Comparison of ENCODE assay signal across 23 cellular contexts in the genomic region with DNA sequence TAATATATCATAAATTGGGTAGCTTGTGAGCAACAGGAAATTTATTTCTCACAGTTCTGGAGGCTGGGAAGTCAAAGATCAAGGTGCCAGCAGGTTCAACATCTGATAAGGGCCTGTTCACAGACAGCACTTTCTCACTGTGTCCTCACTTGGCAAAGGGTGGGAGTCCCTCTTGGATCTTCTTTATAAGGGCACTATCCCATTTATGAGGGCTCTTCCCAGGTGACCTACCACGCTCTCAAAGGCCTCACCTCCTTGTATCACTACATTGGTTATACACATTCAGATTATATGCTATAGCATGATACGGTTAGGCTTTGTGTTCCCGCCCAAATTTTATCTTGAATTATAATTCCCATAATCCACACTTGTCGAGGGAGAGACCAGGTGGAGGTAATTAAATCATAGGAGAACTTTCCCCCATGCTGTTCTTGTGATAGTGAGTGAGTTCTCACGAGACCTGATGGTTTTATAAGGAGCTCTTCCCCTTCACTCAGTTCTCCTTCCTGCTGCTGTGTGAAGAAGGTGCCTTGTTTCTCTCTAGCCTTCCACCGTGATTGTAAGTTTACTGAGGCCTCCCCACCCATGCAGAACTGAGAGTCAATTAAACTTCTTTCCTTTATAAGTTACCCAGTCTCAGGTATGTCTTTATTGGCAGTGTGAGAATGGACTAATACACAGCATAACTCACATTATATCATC. TPM values are rescaled to one million over a fixed set of nuclear protein-coding genes. Genes with fewer than 3 reads are reported as not detected.
"Had no signal": no experiment of that assay in that cellular context is flagged by ENCODE, and none has a peak within 500 bp of the region (broad histone marks: within the 10 kb centered on the region; RNA-seq: fewer than 3 reads in every experiment).

No MANE protein-coding gene starts in this region.

- H3K4me3 Mint-ChIP-seq: activated B cell treated with CpG ODN at 0.5 μM for 24 hours; activated CD4-positive, alpha-beta memory T cell treated with anti-CD3 and anti-CD28 coated beads, Interleukin-2, amount 10 ng/mL, durations not matched to agents 7 days and 5 days; activated naive CD4-positive, alpha-beta T cell treated with anti-CD3 and anti-CD28 coated beads, Interleukin-2, amount 10 ng/mL, durations not matched to agents 7 days and 5 days; activated naive CD8-positive, alpha-beta T cell treated with anti-CD3 and anti-CD28 coated beads for 36 hours; activated T-cell treated with anti-CD3 and anti-CD28 coated beads, Interleukin-2, amount 50 U/mL, for 72 hours had no signal

- H3K4me1 Mint-ChIP-seq: activated B cell treated with CpG ODN at 0.5 μM for 24 hours; activated CD4-positive, alpha-beta memory T cell treated with anti-CD3 and anti-CD28 coated beads, Interleukin-2, amount 10 ng/mL, durations not matched to agents 7 days and 5 days; activated naive CD4-positive, alpha-beta T cell treated with anti-CD3 and anti-CD28 coated beads, Interleukin-2, amount 10 ng/mL, durations not matched to agents 7 days and 5 days; activated naive CD8-positive, alpha-beta T cell treated with anti-CD3 and anti-CD28 coated beads for 36 hours had no signal

- H3K36me3 ChIP-seq: brain microvascular endothelial cell, cardiac muscle cell, Peyer's patch, SJSA1 had no signal

- H3K36me3 Mint-ChIP-seq: activated naive CD4-positive, alpha-beta T cell treated with anti-CD3 and anti-CD28 coated beads, Interleukin-2, amount 10 ng/mL, durations not matched to agents 7 days and 5 days; activated naive CD8-positive, alpha-beta T cell treated with anti-CD3 and anti-CD28 coated beads for 36 hours had no signal

- H3K27me3 ChIP-seq: brain microvascular endothelial cell, cardiac muscle cell, Peyer's patch, SJSA1 had no signal

- DNase-seq: activated B cell treated with CpG ODN at 0.5 μM for 24 hours; activated CD4-positive, alpha-beta memory T cell treated with anti-CD3 and anti-CD28 coated beads, Interleukin-2, amount 10 ng/mL, durations not matched to agents 7 days and 5 days; activated CD4-positive, alpha-beta T cell treated with anti-CD3 and anti-CD28 coated beads, Interleukin-2, amount 50 U/mL, for 1 hour; activated CD8-positive, alpha-beta memory T cell treated with anti-CD3 and anti-CD28 coated beads, Interleukin-2, amount 50 U/mL, for 4 hours; activated gamma-delta T cell treated with Interleukin-2 at 50 U/mL for 16 hours; activated naive CD4-positive, alpha-beta T cell treated with anti-CD3 and anti-CD28 coated beads, Interleukin-2, amount 10 ng/mL, durations not matched to agents 7 days and 5 days; activated naive CD8-positive, alpha-beta T cell treated with anti-CD3 and anti-CD28 coated beads for 36 hours; activated T-cell treated with anti-CD3 and anti-CD28 coated beads, Interleukin-2, amount 50 U/mL, for 72 hours; brain microvascular endothelial cell; Karpas-422; NCI-H1048; NCI-H146; NCI-H187 treated with DMSO at 0.1 percent for 48 hours; NCI-H2081 treated with DMSO at 0.1 percent for 48 hours; NCI-H226; Peyer's patch; Right ventricle myocardium superior; SW 1271 had no signal

- H3K27ac ChIP-seq: brain microvascular endothelial cell, cardiac muscle cell, RWPE1, SJSA1 had no signal

- H3K9me3 ChIP-seq: Peyer's patch, SJSA1 had no signal

- H3K27ac Mint-ChIP-seq: activated B cell treated with CpG ODN at 0.5 μM for 24 hours; activated CD4-positive, alpha-beta memory T cell treated with anti-CD3 and anti-CD28 coated beads, Interleukin-2, amount 10 ng/mL, durations not matched to agents 7 days and 5 days; activated naive CD4-positive, alpha-beta T cell treated with anti-CD3 and anti-CD28 coated beads, Interleukin-2, amount 10 ng/mL, durations not matched to agents 7 days and 5 days; activated naive CD8-positive, alpha-beta T cell treated with anti-CD3 and anti-CD28 coated beads for 36 hours; activated T-cell treated with anti-CD3 and anti-CD28 coated beads, Interleukin-2, amount 50 U/mL, for 72 hours; activated T-helper 2 cell treated with anti-CD3 and anti-CD28 coated beads, Interferon-gamma antibody, Interleukin-2, Interleukin-4, amounts not matched to agents 10 μg/mL and 5 μg/mL and 100 μg/mL, durations not matched to agents 14 hours and 24 hours and 36 hours had no signal

- H3K9me3 Mint-ChIP-seq: activated CD4-positive, alpha-beta memory T cell treated with anti-CD3 and anti-CD28 coated beads, Interleukin-2, amount 10 ng/mL, durations not matched to agents 7 days and 5 days; activated naive CD8-positive, alpha-beta T cell treated with anti-CD3 and anti-CD28 coated beads for 36 hours; activated T-cell treated with anti-CD3 and anti-CD28 coated beads, Interleukin-2, amount 50 U/mL, for 72 hours; activated T-helper 2 cell treated with anti-CD3 and anti-CD28 coated beads, Interferon-gamma antibody, Interleukin-2, Interleukin-4, amounts not matched to agents 10 μg/mL and 5 μg/mL and 100 μg/mL, durations not matched to agents 14 hours and 24 hours and 36 hours had no signal

- H3K4me3 ChIP-seq: cardiac muscle cell, Peyer's patch, SJSA1 had no signal

- H3K27me3 Mint-ChIP-seq: activated B cell treated with CpG ODN at 0.5 μM for 24 hours; activated CD4-positive, alpha-beta memory T cell treated with anti-CD3 and anti-CD28 coated beads, Interleukin-2, amount 10 ng/mL, durations not matched to agents 7 days and 5 days; activated naive CD4-positive, alpha-beta T cell treated with anti-CD3 and anti-CD28 coated beads, Interleukin-2, amount 10 ng/mL, durations not matched to agents 7 days and 5 days; activated naive CD8-positive, alpha-beta T cell treated with anti-CD3 and anti-CD28 coated beads for 36 hours had no signal

- H3K4me1 ChIP-seq: Peyer's patch had no signal

RNA-seq across cellular contexts. Expression of a gene that starts 19.2 kb away (rescaled TPM):
- total RNA-seq: activated B cell treated with CpG ODN at 0.5 μM for 24 hours; activated CD8-positive, alpha-beta memory T cell treated with anti-CD3 and anti-CD28 coated beads for 36 hours; activated naive CD8-positive, alpha-beta T cell treated with anti-CD3 and anti-CD28 coated beads for 36 hours had no signal
